20 cellular contexts compared by ENCODE assay signal in genomic region chr13:45166858-45167257, GRCh38. TPM values are rescaled to one million over a fixed set of nuclear protein-coding genes. Genes with fewer than 3 reads are reported as not detected.
A peak's percentile ranks its signal among the peaks of the same experiment; 100 is the strongest.
DNase-seq lines count a peak whose midpoint lies in the region; ATAC-seq and TF ChIP-seq lines count a peak whose summit lies in the region.
"Had no signal": no experiment of that assay in that cellular context is flagged by ENCODE, and none has a peak within 500 bp of the region (broad histone marks: within the 10 kb centered on the region; RNA-seq: fewer than 3 reads in every experiment).

No MANE protein-coding gene starts in this region.

- H3K9me3 ChIP-seq in RWPE2 (ENCODE audit: severe bottlenecking), result no peaks in the 10 kb centered on the region
- H3K9me3 ChIP-seq: A549, HAP-1 had no signal

- peak overlapping the region; percentile 17 for H3K27ac Mint-ChIP-seq in stimulated activated effector memory CD8-positive, alpha-beta T cell treated with anti-CD3 and anti-CD28 coated beads, Interleukin-12 subunit alpha, Interleukin-12 subunit beta, amount 100 ng/mL, for 72 hours
- no peak overlapping the region for H3K27ac Mint-ChIP-seq in activated CD8-positive, alpha-beta T cell treated with anti-CD3 and anti-CD28 coated beads for 36 hours
- H3K27ac Mint-ChIP-seq: CD4-positive, alpha-beta T cell had no signal

- DNase-seq in COLO829 (ENCODE audit: low spot score) (peak; percentile 69), RWPE2 (ENCODE audit: low spot score) (no peak), epithelial cell of prostate (ENCODE audit: low read depth, low spot score) (no peak), NCI-H446 (lab: John Stamatoyannopoulos, UW) (no peak)
- no peak for DNase-seq in stimulated activated effector memory CD8-positive, alpha-beta T cell treated with anti-CD3 and anti-CD28 coated beads, Interleukin-12 subunit alpha, Interleukin-12 subunit beta, amount 100 ng/mL, for 72 hours (ENCODE audit: low spot score in 2 of 2)
- no peak for DNase-seq in activated CD8-positive, alpha-beta T cell treated with anti-CD3 and anti-CD28 coated beads for 36 hours
- no peak for DNase-seq in activated effector memory CD4-positive, alpha-beta T cell treated with Interleukin-2 at 50 U/mL for 16 hours
- DNase-seq: AML-193; CD4-positive, alpha-beta T cell; DMS153; DMS79; GDM1; GM23248 had no signal

- H3K36me3 ChIP-seq in RWPE2 (ENCODE audit: low read depth), result peaks cover 38% of the 10 kb centered on the region
- H3K36me3 ChIP-seq: HAP-1 had no signal

- POLR2A ChIA-PET in activated CD8-positive, alpha-beta T cell treated with anti-CD3 and anti-CD28 coated beads for 36 hours (lab: Charles Lee), result no interaction called here

- H3K36me3 Mint-ChIP-seq in stimulated activated effector memory CD8-positive, alpha-beta T cell treated with anti-CD3 and anti-CD28 coated beads, Interleukin-12 subunit alpha, Interleukin-12 subunit beta, amount 100 ng/mL, for 72 hours, result peaks cover 10% of the 10 kb centered on the region
- H3K36me3 Mint-ChIP-seq in activated CD8-positive, alpha-beta T cell treated with anti-CD3 and anti-CD28 coated beads for 36 hours (ENCODE audit: low read depth), result peaks cover 21% of the 10 kb centered on the region

- no peak for TF ChIP-seq CTCF in RWPE2 (IDR thresholded peaks at IDR 0.05; ENCODE audit: poor library complexity, severe bottlenecking)
- TF ChIP-seq CTCF in activated CD8-positive, alpha-beta T cell treated with anti-CD3 and anti-CD28 coated beads for 36 hours (IDR thresholded peaks at IDR 0.05), result no peak

- peaks cover 31% of the 10 kb centered on the region for H3K4me1 ChIP-seq in RWPE2 (ENCODE audit: insufficient read depth, poor library complexity, severe bottlenecking)
- H3K4me1 ChIP-seq: HAP-1 had no signal

- H3K27me3 ChIP-seq in RWPE2 (ENCODE audit: insufficient read depth, poor library complexity, severe bottlenecking), result no peaks in the 10 kb centered on the region

- no peak overlapping the region for H3K4me3 ChIP-seq in RWPE2 (ENCODE audit: severe bottlenecking)
- H3K4me3 ChIP-seq: A549, GM23248, HAP-1 had no signal

- H3K4me3 Mint-ChIP-seq in stimulated activated effector memory CD8-positive, alpha-beta T cell treated with anti-CD3 and anti-CD28 coated beads, Interleukin-12 subunit alpha, Interleukin-12 subunit beta, amount 100 ng/mL, for 72 hours, result no peak overlapping the region
- no peak overlapping the region for H3K4me3 Mint-ChIP-seq in activated CD8-positive, alpha-beta T cell treated with anti-CD3 and anti-CD28 coated beads for 36 hours
- H3K4me3 Mint-ChIP-seq: CD4-positive, alpha-beta T cell had no signal

- no peaks in the 10 kb centered on the region for H3K27me3 Mint-ChIP-seq in activated CD8-positive, alpha-beta T cell treated with anti-CD3 and anti-CD28 coated beads for 36 hours
- H3K27me3 Mint-ChIP-seq: CD4-positive, alpha-beta T cell had no signal

- CTCF ChIA-PET in activated CD8-positive, alpha-beta T cell treated with anti-CD3 and anti-CD28 coated beads for 36 hours (lab: Charles Lee), result no interaction called here

- H3K9me3 Mint-ChIP-seq in stimulated activated effector memory CD8-positive, alpha-beta T cell treated with anti-CD3 and anti-CD28 coated beads, Interleukin-12 subunit alpha, Interleukin-12 subunit beta, amount 100 ng/mL, for 72 hours, result no peaks in the 10 kb centered on the region
- no peaks in the 10 kb centered on the region for H3K9me3 Mint-ChIP-seq in activated CD8-positive, alpha-beta T cell treated with anti-CD3 and anti-CD28 coated beads for 36 hours
- H3K9me3 Mint-ChIP-seq: CD4-positive, alpha-beta T cell had no signal

- no peak for ATAC-seq in RWPE2 (ENCODE audit: low read depth)
- no peak for ATAC-seq in stimulated activated effector memory CD8-positive, alpha-beta T cell treated with anti-CD3 and anti-CD28 coated beads, Interleukin-12 subunit alpha, Interleukin-12 subunit beta, amount 100 ng/mL, for 72 hours
- no peak for ATAC-seq in activated CD8-positive, alpha-beta T cell treated with anti-CD3 and anti-CD28 coated beads for 36 hours

- peaks cover 6% of the 10 kb centered on the region for H3K4me1 Mint-ChIP-seq in stimulated activated effector memory CD8-positive, alpha-beta T cell treated with anti-CD3 and anti-CD28 coated beads, Interleukin-12 subunit alpha, Interleukin-12 subunit beta, amount 100 ng/mL, for 72 hours
- peaks cover 18% of the 10 kb centered on the region for H3K4me1 Mint-ChIP-seq in activated CD8-positive, alpha-beta T cell treated with anti-CD3 and anti-CD28 coated beads for 36 hours (ENCODE audit: low read depth)

- intact Hi-C loops in activated CD8-positive, alpha-beta T cell treated with anti-CD3 and anti-CD28 coated beads for 36 hours (cut with micrococcal nuclease), result no loop called here

- H3K27ac ChIP-seq in RWPE2 (ENCODE audit: poor library complexity, severe bottlenecking) (peak overlapping the region; percentile 83), epithelial cell of prostate (peak overlapping the region; percentile 80)
- H3K27ac ChIP-seq: 22Rv1, C4-2B, GM23248 had no signal

RNA-seq across cellular contexts. Expression of gene KCTD4, which starts 34.0 kb away (rescaled TPM):
- not detected for total RNA-seq in activated CD8-positive, alpha-beta T cell treated with anti-CD3 and anti-CD28 coated beads for 36 hours
- total RNA-seq: CD4-positive, alpha-beta T cell; Daoy; H4; HT-29 had no signal

RNA-seq across cellular contexts. Expression of gene GTF2F2, which starts 46.5 kb away (rescaled TPM):
- total RNA-seq in activated CD8-positive, alpha-beta T cell treated with anti-CD3 and anti-CD28 coated beads for 36 hours, result 10 to 100 TPM; 25.8 to 28.9 TPM
